ENCODE assay signal across 26 cellular contexts in the genomic region with DNA sequence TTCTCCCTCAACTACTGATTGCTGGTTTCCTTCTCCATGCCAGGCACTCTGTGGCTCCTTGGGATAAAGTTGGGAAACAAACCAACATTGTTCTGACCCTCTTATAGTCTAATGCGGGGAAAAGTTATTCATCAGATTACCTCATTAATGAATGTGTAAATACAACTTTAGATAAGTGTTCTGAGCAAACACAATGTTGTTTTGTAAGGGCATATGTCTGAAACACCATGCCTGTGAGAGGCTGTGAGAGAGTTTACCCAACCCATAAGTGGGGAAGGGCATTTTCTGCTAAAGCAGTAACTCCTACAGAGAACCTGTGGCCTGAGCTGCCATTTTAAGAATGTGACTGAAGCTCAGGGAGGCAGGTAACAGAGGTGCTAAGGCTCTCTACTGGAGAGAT.
DNase-seq lines count a peak whose midpoint lies in the region; ATAC-seq and TF ChIP-seq lines count a peak whose summit lies in the region.
"Had no signal": no experiment of that assay in that cellular context is flagged by ENCODE, and none has a peak within 500 bp of the region (broad histone marks: within the 10 kb centered on the region; RNA-seq: fewer than 3 reads in every experiment).

No MANE protein-coding gene starts in this region.

- H3K9me3 ChIP-seq in lower lobe of right lung, result no peaks in the 10 kb centered on the region
- H3K9me3 ChIP-seq: body of pancreas, left ventricle myocardium inferior, transverse colon had no signal

- ATAC-seq in lower lobe of right lung (peak; percentile 96 to 97), HG03159 (IDR thresholded peaks at IDR 0.05; ENCODE audit: unreplicated experiment) (no peak), esophagus mucosa (no peak)
- ATAC-seq: activated T-cell treated with anti-CD3 and anti-CD28 coated beads, Interleukin-2, amount 50 U/mL, for 72 hours; body of pancreas; CD8-positive, alpha-beta T cell; HCT116; naive thymus-derived CD8-positive, alpha-beta T cell had no signal

- TF ChIP-seq CTCF in lower lobe of right lung (IDR thresholded peaks at IDR 0.05) (no peak), dorsolateral prefrontal cortex (IDR thresholded peaks at IDR 0.05 in 54 of 56, conservative IDR thresholded peaks at IDR 0.05 in 2 of 56; ENCODE audit: low read depth in 1 of 56, partially characterized antibody in 56 of 56) (no peak)

- H3K4me3 ChIP-seq in lower lobe of right lung (no peak overlapping the region), dorsolateral prefrontal cortex (no peak overlapping the region)
- H3K4me3 ChIP-seq: body of pancreas, left ventricle myocardium inferior, PC-9, transverse colon had no signal

- DNase-seq in DMS153 treated with DMSO at 0.1 percent for 48 hours (lab: John Stamatoyannopoulos, UW; ENCODE audit: unreplicated experiment), result peak; percentile 77
- DNase-seq in NCI-H2029 (lab: John Stamatoyannopoulos, UW), result peak; percentile 73
- peak; percentile 91 for DNase-seq in NCI-H510A treated with DMSO at 0.1 percent for 48 hours (lab: John Stamatoyannopoulos, UW)
- no peak for DNase-seq in lower lobe of right lung
- no peak for DNase-seq in NCI-H1436 treated with DMSO at 0.1 percent for 48 hours (lab: John Stamatoyannopoulos, UW)
- no peak for DNase-seq in dorsolateral prefrontal cortex
- DNase-seq: activated CD4-positive, alpha-beta T cell treated with anti-CD3 and anti-CD28 coated beads, Interleukin-2, amount 10 ng/mL, durations not matched to agents 7 days and 5 days; activated naive CD4-positive, alpha-beta T cell treated with Interleukin-2 at 50 U/mL for 16 hours; activated T-cell treated with anti-CD3 and anti-CD28 coated beads, Interleukin-2, amount 50 U/mL, for 72 hours; body of pancreas; CD8-positive, alpha-beta T cell; cerebellar nuclear complex; DND-41; KBM-7; left ventricle myocardium inferior; naive thymus-derived CD8-positive, alpha-beta T cell; NCI-H2171 treated with DMSO at 0.1 percent for 48 hours; NK-92 treated with Interleukin-12 subunit alpha and Interleukin-12 subunit beta, amount 100 ng/mL, for 24 hours; nucleus accumbens; PC-9; Right ventricle myocardium superior; small intestine; transverse colon had no signal

- no peaks in the 10 kb centered on the region for H3K36me3 ChIP-seq in lower lobe of right lung
- H3K36me3 ChIP-seq: left ventricle myocardium inferior, transverse colon had no signal

- no peaks in the 10 kb centered on the region for H3K27me3 ChIP-seq in lower lobe of right lung (ENCODE audit: low read depth)
- no peaks in the 10 kb centered on the region for H3K27me3 ChIP-seq in dorsolateral prefrontal cortex
- H3K27me3 ChIP-seq: body of pancreas, transverse colon had no signal

- H3K27ac ChIP-seq in lower lobe of right lung, result no peak overlapping the region
- H3K27ac ChIP-seq in dorsolateral prefrontal cortex, result no peak overlapping the region
- H3K27ac ChIP-seq: body of pancreas, left ventricle myocardium inferior, PC-9, transverse colon had no signal

- intact Hi-C loops in lower lobe of right lung (cut with DNase I), result no loop called here
- intact Hi-C loops in dorsolateral prefrontal cortex (cut with DNase I), result no loop called here

- no peaks in the 10 kb centered on the region for H3K4me1 ChIP-seq in lower lobe of right lung
- H3K4me1 ChIP-seq: left ventricle myocardium inferior, transverse colon had no signal

Comparison
In these comparisons a context has a peak if more than half of its experiments do, and no peak if none do; other contexts are left out.
1. DNase-seq: peak in DMS153 treated with DMSO at 0.1 percent for 48 hours (single experiment), NCI-H2029 (single experiment) and NCI-H510A treated with DMSO at 0.1 percent for 48 hours (single experiment); none in lower lobe of right lung (single experiment), NCI-H1436 treated with DMSO at 0.1 percent for 48 hours (single experiment) and dorsolateral prefrontal cortex (0 of 10).
2. ATAC-seq: peak in lower lobe of right lung (2 of 2); none in HG03159 (single experiment) and esophagus mucosa (single experiment).